Comparison of ENCODE assay signal across 12 cellular contexts in the genomic region with DNA sequence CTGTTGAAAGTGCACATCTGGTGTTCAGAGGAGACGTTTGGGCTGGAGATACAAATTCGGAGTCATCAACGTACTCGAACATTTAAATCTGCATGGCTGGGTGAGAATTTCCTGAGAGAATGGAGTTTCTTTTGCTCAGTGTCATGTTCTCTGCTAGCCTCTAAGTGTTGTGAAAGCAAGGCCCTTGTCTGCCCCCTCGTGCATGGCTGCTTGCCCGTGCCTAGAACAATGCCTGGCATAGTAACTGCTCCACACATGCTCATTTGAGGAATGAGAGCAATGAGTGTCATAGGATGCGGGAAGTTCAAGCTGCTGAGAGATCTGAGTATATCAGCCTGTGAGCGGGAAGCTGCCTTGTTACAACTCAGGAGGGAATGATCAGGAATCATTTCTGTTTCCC.
DNase-seq lines count a peak whose midpoint lies in the region; ATAC-seq and TF ChIP-seq lines count a peak whose summit lies in the region.
"Had no signal": no experiment of that assay in that cellular context is flagged by ENCODE, and none has a peak within 500 bp of the region (broad histone marks: within the 10 kb centered on the region; RNA-seq: fewer than 3 reads in every experiment).

No MANE protein-coding gene starts in this region.

- H3K56ac ChIP-seq in IMR-90 (ENCODE audit: extremely low read depth, insufficient read depth, low read length): no peak overlapping the region

- in situ Hi-C loops in IMR-90 (cut with MboI; ENCODE audit: low sequenced_read_pairs): no loop called here

- no peak overlapping the region for H3K18ac ChIP-seq in IMR-90 (ENCODE audit: low read depth, low read length)

- H4K5ac ChIP-seq in IMR-90 (ENCODE audit: low read depth, low read length): no peak overlapping the region

- TF ChIP-seq EP300 in suprapubic skin (IDR thresholded peaks at IDR 0.05): no peak

- no peak overlapping the region for H3K4me2 ChIP-seq in IMR-90 (ENCODE audit: low read depth, low read length)

- no peak overlapping the region for H3K23ac ChIP-seq in IMR-90 (ENCODE audit: low read depth, low read length)

- intact Hi-C loops in IMR-90 (cut with micrococcal nuclease): loop anchor here (10.0 kb wide), 1 partner anchor 79 kb away; no protein-coding TSS in a partner anchor
- intact Hi-C loops in right cardiac atrium (cut with DNase I): no loop called here

- no peaks in the 10 kb centered on the region for H3K9me1 ChIP-seq in IMR-90 (ENCODE audit: insufficient read depth, low read length)

- H3K9ac ChIP-seq in IMR-90 (ENCODE audit: low read depth, low read length): no peak overlapping the region
- H3K9ac ChIP-seq: BLaER1 had no signal

- H3K36me3 ChIP-seq in IMR-90 (ENCODE audit: control insufficient read depth, insufficient read depth, low read length): no peaks in the 10 kb centered on the region
- H3K36me3 ChIP-seq in suprapubic skin: no peaks in the 10 kb centered on the region
- H3K36me3 ChIP-seq: BLaER1, gastroesophageal sphincter had no signal

- H3K79me1 ChIP-seq in IMR-90 (ENCODE audit: low read depth in 1 of 2, low read length in 2 of 2): no peaks in the 10 kb centered on the region

- H3K9me3 ChIP-seq in IMR-90 (ENCODE audit: control insufficient read depth, insufficient read depth, low read length) (no peaks in the 10 kb centered on the region), right cardiac atrium (ENCODE audit: control insufficient read depth, low read length) (no peaks in the 10 kb centered on the region), suprapubic skin (no peaks in the 10 kb centered on the region)
- H3K9me3 ChIP-seq: BLaER1, gastroesophageal sphincter had no signal

- no peaks in the 10 kb centered on the region for H4K20me1 ChIP-seq in IMR-90 (ENCODE audit: insufficient read depth, low read length)
- H4K20me1 ChIP-seq: BLaER1 had no signal

- H2BK5ac ChIP-seq in IMR-90 (ENCODE audit: low read depth, low read length, poor library complexity, severe bottlenecking): no peak overlapping the region

- H3K4me3 ChIP-seq in IMR-90 (ENCODE audit: insufficient read depth, low read depth, low read length): no peak overlapping the region
- no peak overlapping the region for H3K4me3 ChIP-seq in right cardiac atrium (ENCODE audit: low read length)
- no peak overlapping the region for H3K4me3 ChIP-seq in suprapubic skin
- H3K4me3 ChIP-seq: BLaER1, gastroesophageal sphincter had no signal

- CTCF ChIA-PET in IMR-90 (lab: Yijun Ruan, JAX): no interaction called here

- WGBS in IMR-90 (ENCODE audit: extremely low coverage in 2 of 2, insufficient read length in 1 of 2), 2 experiments: 9% methylated on average over 5 of the region's 8 CpGs; no CpG with 5 or more reads in 1 of the 2 experiments
- WGBS in right cardiac atrium: 31% methylated on average over 8 of the region's 8 CpGs
- WGBS in suprapubic skin: 44% methylated on average over 8 of the region's 8 CpGs

- TF ChIP-seq CTCF in 22Rv1 (IDR thresholded peaks at IDR 0.05) (0 out of 2 replicates have a peak, but pooled peaks have one; percentile 7), IMR-90 (conservative IDR thresholded peaks at IDR 0.05; ENCODE audit: low read depth, low read length) (no peak), suprapubic skin (IDR thresholded peaks at IDR 0.05) (no peak)

- no peak overlapping the region for H2AK5ac ChIP-seq in IMR-90 (ENCODE audit: low read depth, low read length)

- no peak overlapping the region for H2BK20ac ChIP-seq in IMR-90 (ENCODE audit: low read depth, low read length)

- no peak overlapping the region for H3K27ac ChIP-seq in 22Rv1
- H3K27ac ChIP-seq in IMR-90 (ENCODE audit: insufficient read depth, low read length): no peak overlapping the region
- H3K27ac ChIP-seq in right cardiac atrium (ENCODE audit: low read length): no peak overlapping the region
- H3K27ac ChIP-seq in suprapubic skin: no peak overlapping the region
- H3K27ac ChIP-seq: BLaER1, gastroesophageal sphincter had no signal

- no peak overlapping the region for H4K91ac ChIP-seq in IMR-90 (ENCODE audit: insufficient read depth, low read depth, low read length)

- H3K4me1 ChIP-seq in IMR-90 (ENCODE audit: control insufficient read depth, insufficient read depth, low read length) (no peaks in the 10 kb centered on the region), right cardiac atrium (ENCODE audit: control insufficient read depth, insufficient read depth, low read length) (no peaks in the 10 kb centered on the region), suprapubic skin (no peaks in the 10 kb centered on the region)
- H3K4me1 ChIP-seq: gastroesophageal sphincter had no signal

- H4K8ac ChIP-seq in IMR-90 (ENCODE audit: low read depth in 2 of 2, low read length in 2 of 2): no peak overlapping the region

- no peak overlapping the region for H3K4ac ChIP-seq in IMR-90 (ENCODE audit: low read depth, low read length)

- BruUV-seq in IMR-90 (replicated peaks; lab: Mats Ljungman, UMichigan): no TSS peak

- no peak overlapping the region for H2BK120ac ChIP-seq in IMR-90 (ENCODE audit: low read depth, low read length)

- no peak overlapping the region for H3K14ac ChIP-seq in IMR-90 (replicated peaks; ENCODE audit: low read depth, low read length)

- DNase-seq in IMR-90 (peak; percentile 3), anterior cingulate cortex (lab: John Stamatoyannopoulos, UW) (peak in 55 of 58 donors; percentile 6 to 94 (median 70)), right cardiac atrium (peak; percentile 57 to 77 (median 77)), suprapubic skin (ENCODE audit: low spot score in 2 of 2) (no peak), SIG-M5 (lab: John Stamatoyannopoulos, UW) (no peak)
- DNase-seq: activated naive CD8-positive, alpha-beta T cell treated with anti-CD3 and anti-CD28 coated beads, Interleukin-2, amount 10 ng/mL, durations not matched to agents 7 days and 5 days; naive thymus-derived CD4-positive, alpha-beta T cell had no signal

- dilution Hi-C loops in IMR-90 (cut with HindIII; ENCODE audit: low sequenced_read_pairs, unreplicated experiment): no loop called here

- POLR2A ChIA-PET in IMR-90 (lab: Charles Lee; ENCODE audit: unreplicated experiment): no interaction called here

- H2AFZ ChIP-seq in IMR-90 (replicated peaks; ENCODE audit: low read length, poor library complexity): no peak overlapping the region

- H3K27me3 ChIP-seq in IMR-90 (ENCODE audit: control insufficient read depth, insufficient read depth, low read length) (peaks cover 4% of the 10 kb centered on the region), right cardiac atrium (ENCODE audit: control insufficient read depth, insufficient read depth) (peaks cover 4% of the 10 kb centered on the region), suprapubic skin (peaks cover 42% of the 10 kb centered on the region)
- H3K27me3 ChIP-seq: BLaER1 had no signal

- H2BK15ac ChIP-seq in IMR-90 (ENCODE audit: low read depth, low read length): no peak overlapping the region

- no peak for TF ChIP-seq RAD21 in IMR-90 (IDR thresholded peaks at IDR 0.05; ENCODE audit: low read length)

- TF ChIP-seq POLR2A in IMR-90 (IDR thresholded peaks at IDR 0.05; ENCODE audit: low read depth, low read length): no peak
- no peak for TF ChIP-seq POLR2A in suprapubic skin (IDR thresholded peaks at IDR 0.05)

- ATAC-seq in IMR-90 (ENCODE audit: low read depth) (0 out of 2 replicates have a peak, but pooled peaks have one; percentile 14), right cardiac atrium (peak; percentile 68 to 69), GM21515 (IDR thresholded peaks at IDR 0.05; ENCODE audit: unreplicated experiment) (no peak), HG02759 (IDR thresholded peaks at IDR 0.05; ENCODE audit: unreplicated experiment) (no peak)
- ATAC-seq: gastroesophageal sphincter; naive thymus-derived CD4-positive, alpha-beta T cell had no signal

- no peak overlapping the region for H2AK9ac ChIP-seq in IMR-90 (replicated peaks; ENCODE audit: low read depth, low read length, poor library complexity)

TF ChIP-seq in IMR-90, 13 proteins besides CTCF, POLR2A, EP300 and RAD21:
- TF ChIP-seq RCOR1 (IDR thresholded peaks at IDR 0.05; ENCODE audit: insufficient replicate concordance, low read length) (no peak), CHD1 (IDR thresholded peaks at IDR 0.05; ENCODE audit: low read depth, low read length) (no peak)
TF ChIP-seq in IMR-90: peak in this region for 0.

Comparison
In these comparisons a context has a peak if more than half of its experiments do, and no peak if none do; other contexts are left out.
1. ATAC-seq: peak in IMR-90 (single experiment) and right cardiac atrium (2 of 2); none in GM21515 (single experiment) and HG02759 (single experiment).
2. DNase-seq: peak in IMR-90 (single experiment), anterior cingulate cortex (55 of 58) and right cardiac atrium (3 of 3); none in suprapubic skin (0 of 2) and SIG-M5 (single experiment).